In genomic region chr7:128347573-128348147, GRCh38 we compare ENCODE assay signal across 8 cellular contexts. TPM values are rescaled to one million over a fixed set of nuclear protein-coding genes. Genes with fewer than 3 reads are reported as not detected.
DNase-seq lines count a peak whose midpoint lies in the region; ATAC-seq and TF ChIP-seq lines count a peak whose summit lies in the region.

No MANE protein-coding gene starts in this region.

- no peak overlapping the region for H2BK20ac ChIP-seq in IMR-90 (ENCODE audit: low read depth, low read length)

- H3K4me2 ChIP-seq in IMR-90 (ENCODE audit: low read depth, low read length), result no peak overlapping the region

- no peaks in the 10 kb centered on the region for H4K20me1 ChIP-seq in IMR-90 (ENCODE audit: insufficient read depth, low read length)

- BruUV-seq in Calu3 (replicated peaks; lab: Mats Ljungman, UMichigan) (no TSS peak), IMR-90 (replicated peaks; lab: Mats Ljungman, UMichigan) (no TSS peak)

- no peak overlapping the region for H3K56ac ChIP-seq in IMR-90 (ENCODE audit: extremely low read depth, insufficient read depth, low read length)

- H3K9ac ChIP-seq in IMR-90 (ENCODE audit: low read depth, low read length), result no peak overlapping the region

- no peaks in the 10 kb centered on the region for H3K9me1 ChIP-seq in IMR-90 (ENCODE audit: insufficient read depth, low read length)

- no peak overlapping the region for H4K8ac ChIP-seq in IMR-90 (ENCODE audit: low read depth in 2 of 2, low read length in 2 of 2)

- H2AK9ac ChIP-seq in IMR-90 (replicated peaks; ENCODE audit: low read depth, low read length, poor library complexity), result no peak overlapping the region

- H3K4me3 ChIP-seq in IMR-90 (ENCODE audit: insufficient read depth, low read depth, low read length) (no peak overlapping the region), body of pancreas (no peak overlapping the region)

- peaks cover 49% of the 10 kb centered on the region for H3K27me3 Mint-ChIP-seq in Calu3 (ENCODE audit: unreplicated experiment)
- peaks cover 39% of the 10 kb centered on the region for H3K27me3 Mint-ChIP-seq in stimulated activated naive CD8-positive, alpha-beta T cell treated with anti-CD3 and anti-CD28 coated beads, Interleukin-15, amount 100 ng/mL, for 72 hours

- H3K4ac ChIP-seq in IMR-90 (ENCODE audit: low read depth, low read length), result no peak overlapping the region

- H3K36me3 Mint-ChIP-seq in Calu3 (ENCODE audit: insufficient read depth, unreplicated experiment), result peaks cover 12% of the 10 kb centered on the region

- POLR2A ChIA-PET in IMR-90 (lab: Charles Lee; ENCODE audit: unreplicated experiment), result interaction anchor here (0.6 to 1.1 kb wide), 2 partner anchors 40 to 42 kb away, joined by 3 to 4 read pairs; no protein-coding TSS in a partner anchor

- peaks cover 5% of the 10 kb centered on the region for H3K4me1 Mint-ChIP-seq in Calu3 (ENCODE audit: low read depth, unreplicated experiment)
- H3K4me1 Mint-ChIP-seq in stimulated activated naive CD8-positive, alpha-beta T cell treated with anti-CD3 and anti-CD28 coated beads, Interleukin-15, amount 100 ng/mL, for 72 hours, result peaks cover 6% of the 10 kb centered on the region

- peaks cover 48% of the 10 kb centered on the region for H3K27me3 ChIP-seq in IMR-90 (ENCODE audit: control insufficient read depth, insufficient read depth, low read length)
- peaks cover 0 to 6% of the 10 kb centered on the region in 2 donors for H3K27me3 ChIP-seq in body of pancreas

- peaks cover 1% of the 10 kb centered on the region; the same call in 1 of the 2 replicates for H3K4me1 ChIP-seq in IMR-90 (ENCODE audit: control insufficient read depth, insufficient read depth, low read length)
- H3K4me1 ChIP-seq in body of pancreas, result peaks cover 17% of the 10 kb centered on the region

- peak; percentile 66 for DNase-seq in Calu3
- DNase-seq in IMR-90, result peak; percentile 45
- peak; percentile 34 to 62 (median 43) for DNase-seq in body of pancreas
- peak; percentile 39 for DNase-seq in kidney glomerular epithelial cell (lab: John Stamatoyannopoulos, UW)
- peak; percentile 39 to 55 for DNase-seq in stimulated activated naive CD8-positive, alpha-beta T cell treated with anti-CD3 and anti-CD28 coated beads, Interleukin-15, amount 100 ng/mL, for 72 hours
- no peak for DNase-seq in effector CD4-positive, alpha-beta T cell

- H3K36me3 ChIP-seq in IMR-90 (ENCODE audit: control insufficient read depth, insufficient read depth, low read length) (no peaks in the 10 kb centered on the region), body of pancreas (replicated peaks in 1 of 2; ENCODE audit: insufficient read depth in 1 of 2, low read depth in 2 of 2) (no peaks in the 10 kb centered on the region)

- no peak overlapping the region for H3K4me3 Mint-ChIP-seq in Calu3 (ENCODE audit: low read depth, unreplicated experiment)
- H3K4me3 Mint-ChIP-seq in stimulated activated naive CD8-positive, alpha-beta T cell treated with anti-CD3 and anti-CD28 coated beads, Interleukin-15, amount 100 ng/mL, for 72 hours, result no peak overlapping the region

- TF ChIP-seq RAD21 in IMR-90 (IDR thresholded peaks at IDR 0.05; ENCODE audit: low read length), result peak; percentile 92

- CTCF ChIA-PET in Calu3 (lab: Charles Lee), result interaction anchor here (0.6 to 2.7 kb wide), 9 partner anchors 10 to 112 kb away, joined by 3 to 60 read pairs (median 6); no protein-coding TSS in a partner anchor
- CTCF ChIA-PET in IMR-90 (lab: Yijun Ruan, JAX), result interaction anchor here (0.6 to 5.3 kb wide), 22 partner anchors 8 to 114 kb away, joined by 3 to 66 read pairs (median 5); no protein-coding TSS in a partner anchor

- TF ChIP-seq CTCF in Calu3 (IDR thresholded peaks at IDR 0.05; ENCODE audit: unreplicated experiment) (peak; percentile 56), IMR-90 (conservative IDR thresholded peaks at IDR 0.05; ENCODE audit: low read depth, low read length) (peak; percentile 88), body of pancreas (IDR thresholded peaks at IDR 0.05) (peak in 5 of 7 experiments; percentile 37 to 69 (median 58))

- peaks cover 8 to 10% of the 10 kb centered on the region in 2 experiments; a peak in 3 of 4 replicates for H3K79me1 ChIP-seq in IMR-90 (ENCODE audit: low read depth in 1 of 2, low read length in 2 of 2)

- H2BK5ac ChIP-seq in IMR-90 (ENCODE audit: low read depth, low read length, poor library complexity, severe bottlenecking), result no peak overlapping the region

- no peak overlapping the region for H2BK120ac ChIP-seq in IMR-90 (ENCODE audit: low read depth, low read length)

- no peaks in the 10 kb centered on the region for H3K9me3 Mint-ChIP-seq in Calu3 (ENCODE audit: low read depth, unreplicated experiment)
- no peaks in the 10 kb centered on the region for H3K9me3 Mint-ChIP-seq in stimulated activated naive CD8-positive, alpha-beta T cell treated with anti-CD3 and anti-CD28 coated beads, Interleukin-15, amount 100 ng/mL, for 72 hours

- ATAC-seq in IMR-90 (ENCODE audit: low read depth) (peak; percentile 55), SK-N-SH treated with all-trans-retinoic acid at 6 μM for 48 hours (peak; percentile 75), body of pancreas (no peak), GM18511 (IDR thresholded peaks at IDR 0.05; ENCODE audit: unreplicated experiment) (no peak)
- peak; percentile 52 for ATAC-seq in stimulated activated naive CD8-positive, alpha-beta T cell treated with anti-CD3 and anti-CD28 coated beads, Interleukin-15, amount 100 ng/mL, for 72 hours

- H3K27ac ChIP-seq in IMR-90 (ENCODE audit: insufficient read depth, low read length), result no peak overlapping the region
- H3K27ac ChIP-seq in body of pancreas, result no peak overlapping the region

- H4K91ac ChIP-seq in IMR-90 (ENCODE audit: insufficient read depth, low read depth, low read length), result no peak overlapping the region

- H3K14ac ChIP-seq in IMR-90 (replicated peaks; ENCODE audit: low read depth, low read length), result no peak overlapping the region

- WGBS in IMR-90 (ENCODE audit: extremely low coverage in 2 of 2, insufficient read length in 1 of 2), 2 experiments, result 0% methylated on average over 2 of the region's 2 CpGs; no CpG with 5 or more reads in 1 of the 2 experiments
- 0 to 2% methylated on average over 2 of the region's 2 CpGs for WGBS in body of pancreas, 2 donors

- H4K5ac ChIP-seq in IMR-90 (ENCODE audit: low read depth, low read length), result no peak overlapping the region

- in situ Hi-C loops in IMR-90 (cut with MboI; ENCODE audit: low sequenced_read_pairs), result loop anchor here (5.0 kb wide), 1 partner anchor 35 kb away; no protein-coding TSS in a partner anchor

- no peak overlapping the region for H2BK15ac ChIP-seq in IMR-90 (ENCODE audit: low read depth, low read length)

- no peak overlapping the region for H3K23ac ChIP-seq in IMR-90 (ENCODE audit: low read depth, low read length)

- H3K18ac ChIP-seq in IMR-90 (ENCODE audit: low read depth, low read length), result no peak overlapping the region

- intact Hi-C loops in Calu3 (cut with micrococcal nuclease; ENCODE audit: unreplicated experiment) (loop anchor here (1.0 kb wide), 1 partner anchor 40 kb away; no protein-coding TSS in a partner anchor), IMR-90 (cut with micrococcal nuclease) (loop anchor here (1.0 to 2.0 kb wide), 3 partner anchors 40 to 113 kb away; no protein-coding TSS in a partner anchor), body of pancreas (cut with DNase I) (no loop called here)

- H2AFZ ChIP-seq in IMR-90 (replicated peaks; ENCODE audit: low read length, poor library complexity), result no peak overlapping the region

- dilution Hi-C loops in IMR-90 (cut with HindIII; ENCODE audit: low sequenced_read_pairs, unreplicated experiment), result no loop called here

- no peak overlapping the region for H2AK5ac ChIP-seq in IMR-90 (ENCODE audit: low read depth, low read length)

- H3K9me3 ChIP-seq in IMR-90 (ENCODE audit: control insufficient read depth, insufficient read depth, low read length) (no peaks in the 10 kb centered on the region), body of pancreas (no peaks in the 10 kb centered on the region)

- no peak overlapping the region for H3K27ac Mint-ChIP-seq in Calu3 (ENCODE audit: unreplicated experiment)
- no peak overlapping the region for H3K27ac Mint-ChIP-seq in stimulated activated naive CD8-positive, alpha-beta T cell treated with anti-CD3 and anti-CD28 coated beads, Interleukin-15, amount 100 ng/mL, for 72 hours

- no peak for TF ChIP-seq POLR2A in IMR-90 (IDR thresholded peaks at IDR 0.05; ENCODE audit: low read depth, low read length)
- TF ChIP-seq POLR2A in body of pancreas (IDR thresholded peaks at IDR 0.05), result no peak

TF ChIP-seq in IMR-90, 13 proteins besides CTCF, POLR2A, EP300 and RAD21:
- TF ChIP-seq NFE2L2 (IDR thresholded peaks at IDR 0.05; ENCODE audit: low read depth, low read length), result no peak
- TF ChIP-seq SMC3 (IDR thresholded peaks at IDR 0.05; ENCODE audit: low read depth, low read length), result peak; percentile 71

TF ChIP-seq in SK-N-SH treated with all-trans-retinoic acid at 6 μM for 48 hours, 23 proteins besides CTCF, POLR2A, EP300 and RAD21 (continues in another document):
- TF ChIP-seq ESRRG (CRISPR knock-in tag; IDR thresholded peaks at IDR 0.05) (no peak), BACH2 (CRISPR knock-in tag; IDR thresholded peaks at IDR 0.05; ENCODE audit: borderline replicate concordance) (no peak), ZNF70 (CRISPR knock-in tag; IDR thresholded peaks at IDR 0.05) (peak; percentile 55; the same call in 1 of the 2 replicates), TCF4 (CRISPR knock-in tag; IDR thresholded peaks at IDR 0.05; ENCODE audit: borderline replicate concordance) (0 out of 2 replicates have a peak, but pooled peaks have one; percentile 38), CREB5 (CRISPR knock-in tag; IDR thresholded peaks at IDR 0.05; ENCODE audit: low read depth) (no peak)

RNA-seq across cellular contexts. Expression of gene RBM28, which starts 4.0 kb away (rescaled TPM):
- 49.3 and 49.9 TPM in 2 replicates for total RNA-seq in Calu3 (2022)
- 12.4 and 18.6 TPM in 2 replicates for total RNA-seq in IMR-90 (2012; rRNA removed)
- polyA plus RNA-seq in IMR-90 (2012; rRNA removed), result 18.6 and 20.4 TPM in 2 replicates
- 4.5 and 11.5 TPM in 2 replicates for polyA plus RNA-seq in IMR-90 (2012; cell fraction: cytosol; rRNA removed)
- polyA plus RNA-seq in IMR-90 (2012; cell fraction: nucleus; rRNA removed; ENCODE audit: low replicate concordance), result 13.8 and 59.8 TPM in 2 replicates
- total RNA-seq in body of pancreas, result 10 to 100 TPM; 20.2 to 28.3 TPM

RNA-seq across cellular contexts. Expression of gene PRRT4, which starts 13.8 kb away (rescaled TPM):
- 0.15 TPM in 1 of 2 replicates, not detected in the other for total RNA-seq in Calu3 (2022)
- not detected in 2 replicates for total RNA-seq in IMR-90 (2012; rRNA removed)
- polyA plus RNA-seq in IMR-90 (2012; rRNA removed), result not detected in 2 replicates
- 0.03 TPM in 1 of 2 replicates, not detected in the other for polyA plus RNA-seq in IMR-90 (2012; cell fraction: cytosol; rRNA removed)
- 0.03 and 0.08 TPM in 2 replicates for polyA plus RNA-seq in IMR-90 (2012; cell fraction: nucleus; rRNA removed; ENCODE audit: low replicate concordance)
- 1 to 10 TPM in 1 of 2 donors, not detected in 1; 7.6 TPM for total RNA-seq in body of pancreas

Comparison
In these comparisons a context has a peak if more than half of its experiments do, and no peak if none do; other contexts are left out.
1. ATAC-seq: peak in IMR-90 (single experiment), SK-N-SH treated with all-trans-retinoic acid at 6 μM for 48 hours (single experiment) and stimulated activated naive CD8-positive, alpha-beta T cell treated with anti-CD3 and anti-CD28 coated beads, Interleukin-15, amount 100 ng/mL, for 72 hours (single experiment); none in body of pancreas (single experiment) and GM18511 (single experiment).
2. Peak in every context shown above with its lines, with median percentiles within 50 percentile points of each other: CTCF ChIP-seq.